Comparison of ENCODE assay signal across 16 cellular contexts in the genomic region with DNA sequence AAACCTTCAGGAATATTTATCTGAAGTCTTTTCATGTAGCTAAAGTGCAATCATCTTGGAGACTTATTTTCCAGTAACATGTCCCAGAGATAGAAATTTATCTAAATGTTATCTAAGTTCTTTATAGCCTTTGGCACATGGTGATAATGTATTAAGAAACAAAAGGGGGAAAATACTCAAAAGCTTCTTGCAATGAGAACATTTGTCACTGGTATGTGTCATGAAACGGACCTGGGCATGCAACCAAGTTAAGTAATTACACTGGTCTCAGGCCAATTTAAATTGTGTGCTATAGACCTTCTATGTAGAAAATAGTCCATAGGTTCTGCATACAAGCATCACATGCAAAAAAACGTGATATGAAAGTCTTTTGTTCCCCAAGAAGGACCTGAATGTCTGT.
DNase-seq lines count a peak whose midpoint lies in the region; FAIRE-seq and TF ChIP-seq lines count a peak whose summit lies in the region.
"Had no signal": no experiment of that assay in that cellular context is flagged by ENCODE, and none has a peak within 500 bp of the region (broad histone marks: within the 10 kb centered on the region; RNA-seq: fewer than 3 reads in every experiment).

No MANE protein-coding gene starts in this region.

- H3K27ac ChIP-seq in endothelial cell of umbilical vein (ENCODE audit: insufficient read depth, low read depth, low read length) (no peak overlapping the region), rectal smooth muscle tissue (ENCODE audit: low read depth, low read length) (peak overlapping the region; percentile 21)
- H3K27ac ChIP-seq: hepatocyte, KMS-11 had no signal

- H3K4me3 Mint-ChIP-seq in activated naive CD4-positive, alpha-beta T cell treated with anti-CD3 and anti-CD28 coated beads, Interleukin-2, amount 10 ng/mL, durations not matched to agents 7 days and 5 days: no peak overlapping the region
- H3K4me3 Mint-ChIP-seq: CD4-positive, alpha-beta memory T cell; neural crest cell had no signal

- no peaks in the 10 kb centered on the region for H3K27me3 Mint-ChIP-seq in activated naive CD4-positive, alpha-beta T cell treated with anti-CD3 and anti-CD28 coated beads, Interleukin-2, amount 10 ng/mL, durations not matched to agents 7 days and 5 days
- H3K27me3 Mint-ChIP-seq: CD4-positive, alpha-beta memory T cell had no signal

- H3K79me2 ChIP-seq in endothelial cell of umbilical vein (ENCODE audit: control insufficient read depth, insufficient read depth, low read length): no peaks in the 10 kb centered on the region
- H3K79me2 ChIP-seq: hepatocyte had no signal

- H2AFZ ChIP-seq in endothelial cell of umbilical vein (ENCODE audit: low read depth, low read length): no peak overlapping the region
- H2AFZ ChIP-seq: hepatocyte had no signal

- no peak overlapping the region for H3K4me2 ChIP-seq in endothelial cell of umbilical vein (ENCODE audit: insufficient read depth, low read length)
- H3K4me2 ChIP-seq: hepatocyte, KMS-11 had no signal

- H3K36me3 Mint-ChIP-seq in activated naive CD4-positive, alpha-beta T cell treated with anti-CD3 and anti-CD28 coated beads, Interleukin-2, amount 10 ng/mL, durations not matched to agents 7 days and 5 days: no peaks in the 10 kb centered on the region
- H3K36me3 Mint-ChIP-seq: CD4-positive, alpha-beta memory T cell had no signal

- DNase-seq in GM04503 (ENCODE audit: low read depth) (peak; percentile 56), NCI-H2081 (lab: John Stamatoyannopoulos, UW) (peak; percentile 42 to 62), endothelial cell of umbilical vein (ENCODE audit: low read depth, low spot score) (peak; percentile 76), DMS53 (lab: John Stamatoyannopoulos, UW) (no peak), H7 (no peak), ecto neural progenitor cell (ENCODE audit: low spot score) (no peak)
- DNase-seq in activated naive CD4-positive, alpha-beta T cell treated with anti-CD3 and anti-CD28 coated beads, Interleukin-2, amount 10 ng/mL, durations not matched to agents 7 days and 5 days: no peak
- DNase-seq: activated T-cell treated with anti-CD3 and anti-CD28 coated beads for 4 hours; CD4-positive, alpha-beta memory T cell; small intestine; substantia nigra had no signal

- H3K36me3 ChIP-seq in endothelial cell of umbilical vein (ENCODE audit: control insufficient read depth in 2 of 2, extremely low read depth in 1 of 2, insufficient read depth in 2 of 2, low read length in 2 of 2) (no peaks in the 10 kb centered on the region), rectal smooth muscle tissue (ENCODE audit: control insufficient read depth, insufficient read depth, low read length) (no peaks in the 10 kb centered on the region), H7 (replicated peaks; ENCODE audit: control insufficient read depth, insufficient read depth, low read length) (no peaks in the 10 kb centered on the region)

- CTCF ChIA-PET in endothelial cell of umbilical vein (lab: Charles Lee): no interaction called here
- CTCF ChIA-PET in activated naive CD4-positive, alpha-beta T cell treated with anti-CD3 and anti-CD28 coated beads, Interleukin-2, amount 10 ng/mL, durations not matched to agents 7 days and 5 days (lab: Charles Lee): no interaction called here

- no peaks in the 10 kb centered on the region for H4K20me1 ChIP-seq in endothelial cell of umbilical vein (replicated peaks; ENCODE audit: control insufficient read depth, extremely low read depth, insufficient read depth, low read length)

- H3K4me1 Mint-ChIP-seq in activated naive CD4-positive, alpha-beta T cell treated with anti-CD3 and anti-CD28 coated beads, Interleukin-2, amount 10 ng/mL, durations not matched to agents 7 days and 5 days: no peaks in the 10 kb centered on the region
- H3K4me1 Mint-ChIP-seq: CD4-positive, alpha-beta memory T cell had no signal

- POLR2A ChIA-PET in endothelial cell of umbilical vein (lab: Charles Lee): no interaction called here

- intact Hi-C loops in endothelial cell of umbilical vein (cut with micrococcal nuclease): no loop called here

- no TSS peak for BruUV-seq in endothelial cell of umbilical vein (replicated peaks; lab: Mats Ljungman, UMichigan)

- FAIRE-seq in endothelial cell of umbilical vein (lab: Jason Lieb, UNC): peak; percentile 24
- FAIRE-seq: small intestine had no signal

- no peaks in the 10 kb centered on the region for H3K4me1 ChIP-seq in endothelial cell of umbilical vein (ENCODE audit: control insufficient read depth, extremely low read depth, insufficient read depth, low read length)
- H3K4me1 ChIP-seq in rectal smooth muscle tissue (ENCODE audit: control insufficient read depth, insufficient read depth, low read length): peaks cover 17% of the 10 kb centered on the region

- no peaks in the 10 kb centered on the region for H3K9me3 ChIP-seq in endothelial cell of umbilical vein (replicated peaks; ENCODE audit: control insufficient read depth, insufficient read depth, low read length)

- TF ChIP-seq POLR2A in endothelial cell of umbilical vein (IDR thresholded peaks at IDR 0.05; ENCODE audit: low read depth, low read length): no peak

- no peak overlapping the region for H3K27ac Mint-ChIP-seq in activated naive CD4-positive, alpha-beta T cell treated with anti-CD3 and anti-CD28 coated beads, Interleukin-2, amount 10 ng/mL, durations not matched to agents 7 days and 5 days
- H3K27ac Mint-ChIP-seq: CD4-positive, alpha-beta memory T cell had no signal

- H3K9me3 Mint-ChIP-seq in activated naive CD4-positive, alpha-beta T cell treated with anti-CD3 and anti-CD28 coated beads, Interleukin-2, amount 10 ng/mL, durations not matched to agents 7 days and 5 days: no peaks in the 10 kb centered on the region

- H3K4me3 ChIP-seq in endothelial cell of umbilical vein (replicated peaks in 1 of 3; ENCODE audit: insufficient read depth in 1 of 3, low read depth in 1 of 3, low read length in 3 of 3) (no peak overlapping the region), rectal smooth muscle tissue (ENCODE audit: low read length) (no peak overlapping the region), H7 (ENCODE audit: insufficient read depth, low read depth, low read length) (no peak overlapping the region)
- H3K4me3 ChIP-seq: hepatocyte, lung had no signal

- no peaks in the 10 kb centered on the region for H3K9me1 ChIP-seq in endothelial cell of umbilical vein (replicated peaks; ENCODE audit: control insufficient read depth, extremely low read depth, insufficient read depth, low read length)

- H3K27me3 ChIP-seq in endothelial cell of umbilical vein (ENCODE audit: control insufficient read depth in 2 of 2, insufficient read depth in 2 of 2, low read length in 2 of 2): no peaks in the 10 kb centered on the region
- no peaks in the 10 kb centered on the region for H3K27me3 ChIP-seq in rectal smooth muscle tissue (ENCODE audit: control insufficient read depth, insufficient read depth, low read length)
- H3K27me3 ChIP-seq in H7 (ENCODE audit: control insufficient read depth, insufficient read depth, low read length): no peaks in the 10 kb centered on the region
- H3K27me3 ChIP-seq: hepatocyte had no signal

- H3K9ac ChIP-seq in endothelial cell of umbilical vein (replicated peaks; ENCODE audit: extremely low read depth, insufficient read depth, low read length): no peak overlapping the region
- H3K9ac ChIP-seq in rectal smooth muscle tissue (ENCODE audit: low read length): no peak overlapping the region
- H3K9ac ChIP-seq: KMS-11 had no signal

- dilution Hi-C loops in endothelial cell of umbilical vein (cut with MboI; ENCODE audit: extremely low pct_ligation_motif_present, low sequenced_read_pairs): no loop called here

- TF ChIP-seq CTCF in endothelial cell of umbilical vein (IDR thresholded peaks at IDR 0.05; ENCODE audit: extremely low read depth in 1 of 2, insufficient read depth in 1 of 2, low read depth in 1 of 2, low read length in 2 of 2): no peak

TF ChIP-seq in endothelial cell of umbilical vein, 7 proteins besides CTCF, POLR2A, EP300 and RAD21:
- TF ChIP-seq, protein P1, sequence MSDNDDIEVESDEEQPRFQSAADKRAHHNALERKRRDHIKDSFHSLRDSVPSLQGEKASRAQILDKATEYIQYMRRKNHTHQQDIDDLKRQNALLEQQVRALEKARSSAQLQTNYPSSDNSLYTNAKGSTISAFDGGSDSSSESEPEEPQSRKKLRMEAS (IDR thresholded peaks at IDR 0.05; ENCODE audit: insufficient read depth, insufficient read length): no peak
- TF ChIP-seq EZH2 (IDR thresholded peaks at IDR 0.05; ENCODE audit: borderline replicate concordance, low read depth, low read length, severe bottlenecking) (no peak), FOS (IDR thresholded peaks at IDR 0.05; ENCODE audit: borderline replicate concordance, insufficient read depth, low read length) (no peak), JUN (IDR thresholded peaks at IDR 0.05; ENCODE audit: borderline replicate concordance, insufficient read depth, insufficient read length, low read depth) (no peak), POLR2AphosphoS5 (IDR thresholded peaks at IDR 0.05; ENCODE audit: insufficient read depth, low read depth, low read length) (no peak), GATA2 (IDR thresholded peaks at IDR 0.05; ENCODE audit: insufficient read depth, insufficient read length, low read depth, low read length) (no peak), MYC (IDR thresholded peaks at IDR 0.05; ENCODE audit: low read depth, low read length) (no peak)

Comparison
In these comparisons a context has a peak if more than half of its experiments do, and no peak if none do; other contexts are left out.
1. DNase-seq: peak in GM04503 (single experiment), NCI-H2081 (2 of 2) and endothelial cell of umbilical vein (single experiment); none in DMS53 (single experiment), H7 (single experiment), ecto neural progenitor cell (single experiment) and activated naive CD4-positive, alpha-beta T cell treated with anti-CD3 and anti-CD28 coated beads, Interleukin-2, amount 10 ng/mL, durations not matched to agents 7 days and 5 days (single experiment).